Comparison of ENCODE assay signal across 18 cellular contexts in the genomic region with DNA sequence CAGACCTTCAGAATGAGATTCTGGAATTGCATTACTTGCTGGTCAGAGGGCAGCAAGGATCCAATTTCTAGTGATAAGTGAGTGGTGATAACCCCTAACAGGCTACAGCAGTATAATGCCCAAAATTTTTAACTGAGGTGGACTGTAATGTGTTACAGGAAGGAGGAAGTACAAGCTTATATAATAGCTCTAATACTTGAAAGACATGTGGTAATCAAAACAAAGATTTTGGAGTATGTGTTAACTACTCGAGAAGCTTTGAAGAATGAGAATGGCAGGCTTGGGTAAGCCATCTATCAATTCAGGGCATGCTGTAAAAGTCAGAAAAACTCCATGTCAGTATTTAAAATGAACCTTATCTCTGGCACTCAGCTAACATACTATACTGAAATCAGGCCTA.
"Had no signal": no experiment of that assay in that cellular context is flagged by ENCODE, and none has a peak within 500 bp of the region (broad histone marks: within the 10 kb centered on the region; RNA-seq: fewer than 3 reads in every experiment).

No MANE protein-coding gene starts in this region.

- ATAC-seq: activated CD8-positive, alpha-beta memory T cell treated with anti-CD3 and anti-CD28 coated beads, Interleukin-2, amount 10 ng/mL, durations not matched to agents 7 days and 5 days; activated T-helper 17 cell treated with anti-CD3 and anti-CD28 coated beads, Interleukin-2, amount 50 U/mL, for 72 hours; left colon had no signal

- H3K4me3 ChIP-seq: lung, stomach, upper lobe of left lung had no signal

- H3K27me3 ChIP-seq: stomach, upper lobe of left lung had no signal

- H3K36me3 ChIP-seq: stomach, upper lobe of left lung had no signal

- DNase-seq: activated B cell treated with CpG ODN at 0.5 μM for 24 hours; activated CD4-positive, alpha-beta memory T cell treated with anti-CD3 and anti-CD28 coated beads, Interleukin-2, amount 10 ng/mL, durations not matched to agents 7 days and 5 days; activated CD4-positive, alpha-beta T cell treated with anti-CD3 and anti-CD28 coated beads for 48 hours; activated CD8-positive, alpha-beta memory T cell treated with anti-CD3 and anti-CD28 coated beads, Interleukin-2, amount 10 ng/mL, durations not matched to agents 7 days and 5 days; activated naive CD4-positive, alpha-beta T cell treated with Interleukin-2 at 50 U/mL for 16 hours; activated naive CD8-positive, alpha-beta T cell treated with anti-CD3 and anti-CD28 coated beads, Interleukin-2, amount 10 ng/mL, durations not matched to agents 7 days and 5 days; activated T-cell treated with anti-CD3 and anti-CD28 coated beads, Interleukin-2, amount 50 U/mL, for 1 hour; amygdala; central memory CD4-positive, alpha-beta T cell; foreskin melanocyte; hypothalamus; islet precursor cell; left colon; occipital lobe; stomach; upper lobe of left lung had no signal

- H3K9me3 ChIP-seq: stomach, upper lobe of left lung had no signal

- H3K27ac ChIP-seq: stomach, upper lobe of left lung had no signal
